In genomic region chr14:104949406-104949955, GRCh38 we compare ENCODE assay signal across 4 cellular contexts. TPM values are rescaled to one million over a fixed set of nuclear protein-coding genes. Genes with fewer than 3 reads are reported as not detected.
"Had no signal": no experiment of that assay in that cellular context is flagged by ENCODE, and none has a peak within 500 bp of the region (broad histone marks: within the 10 kb centered on the region; RNA-seq: fewer than 3 reads in every experiment).

No MANE protein-coding gene starts in this region.

RNA-seq across cellular contexts. Expression of gene PLD4, which starts 24.8 kb away (rescaled TPM):
- total RNA-seq: M059J, Right ventricle myocardium inferior, SJCRH30, SK-MEL-5 had no signal
